1 cellular context compared by ENCODE assay signal in genomic region chr17:18156171-18156975, GRCh38.
TF ChIP-seq lines count a peak whose summit lies in the region.

No MANE protein-coding gene starts in this region.

TF ChIP-seq in HCT116, 20 proteins besides CTCF, POLR2A, EP300 and RAD21 (continued from another document):
- no peak for TF ChIP-seq REST (IDR thresholded peaks at IDR 0.05; ENCODE audit: low read depth)
- TF ChIP-seq POLR2AphosphoS5 (IDR thresholded peaks at IDR 0.05; ENCODE audit: low read depth, low read length) = no peak
- TF ChIP-seq SP1 (IDR thresholded peaks at IDR 0.05; ENCODE audit: low read depth) = no peak
- no peak for TF ChIP-seq ZBTB33 (IDR thresholded peaks at IDR 0.05; ENCODE audit: extremely low read depth, insufficient replicate concordance, low read length)
- no peak for TF ChIP-seq JUND (IDR thresholded peaks at IDR 0.05)
- no peak for TF ChIP-seq YY1 (IDR thresholded peaks at IDR 0.05; ENCODE audit: extremely low read depth, insufficient replicate concordance, low read depth, low read length)
- no peak for TF ChIP-seq FOSL1 (IDR thresholded peaks at IDR 0.05; ENCODE audit: low read depth)
- no peak for TF ChIP-seq CEBPB (IDR thresholded peaks at IDR 0.05; ENCODE audit: low read depth)
- no peak for TF ChIP-seq ZFX (IDR thresholded peaks at IDR 0.05)
- TF ChIP-seq CBX3 (IDR thresholded peaks at IDR 0.05; ENCODE audit: low read depth) = no peak
- TF ChIP-seq ZNF274 (IDR thresholded peaks at IDR 0.05; ENCODE audit: low read depth, low read length) = no peak
